Comparison of ENCODE assay signal across 8 cellular contexts in genomic region chr10:1047937-1048336, GRCh38. TPM values are rescaled to one million over a fixed set of nuclear protein-coding genes. Genes with fewer than 3 reads are reported as not detected.
DNase-seq lines count a peak whose midpoint lies in the region; ATAC-seq and TF ChIP-seq lines count a peak whose summit lies in the region.
"Had no signal": no experiment of that assay in that cellular context is flagged by ENCODE, and none has a peak within 500 bp of the region (broad histone marks: within the 10 kb centered on the region; RNA-seq: fewer than 3 reads in every experiment).

No MANE protein-coding gene starts in this region.

- H3K9me3 Mint-ChIP-seq in GM23338 (no peaks in the 10 kb centered on the region), progenitor cell of endocrine pancreas (ENCODE audit: low read depth) (no peaks in the 10 kb centered on the region)

- ATAC-seq in GM23338 (peak; percentile 6; the same call in 2 of the 3 replicates), HG03442 (IDR thresholded peaks at IDR 0.05; ENCODE audit: unreplicated experiment) (no peak), HG02840 (IDR thresholded peaks at IDR 0.05; ENCODE audit: low FRiP score, unreplicated experiment) (no peak)

- H3K27ac Mint-ChIP-seq in GM23338 (peak overlapping the region; percentile 99), progenitor cell of endocrine pancreas (peak overlapping the region; percentile 99)

- H3K27ac ChIP-seq in GM23338 (ENCODE audit: low read depth) (0 out of 2 replicates have a peak overlapping the region, but pooled peaks have one; percentile 98), esophagus muscularis mucosa (replicated peaks in 1 of 4) (peak overlapping the region; percentile 96 to 98 (median 98))

- H4K20me1 ChIP-seq in GM23338 (replicated peaks; ENCODE audit: insufficient read depth) = peaks cover 37% of the 10 kb centered on the region

- intact Hi-C loops in esophagus muscularis mucosa (cut with DNase I) = no loop called here

- H3K27me3 Mint-ChIP-seq in GM23338 (ENCODE audit: insufficient read depth, low read depth, poor library complexity) = peaks cover 25% of the 10 kb centered on the region
- H3K27me3 Mint-ChIP-seq in progenitor cell of endocrine pancreas = no peaks in the 10 kb centered on the region

- peak overlapping the region; percentile 95 for H3K4me3 ChIP-seq in GM23338
- H3K4me3 ChIP-seq in esophagus muscularis mucosa = peak overlapping the region; percentile 69 to 83 (median 78)

- peaks cover 30% of the 10 kb centered on the region; the same call in 1 of the 2 replicates for H3F3A ChIP-seq in GM23338 (replicated peaks; ENCODE audit: low read depth)

- no peaks in the 10 kb centered on the region for H3K9me3 ChIP-seq in esophagus muscularis mucosa

- H3K79me2 ChIP-seq in GM23338 (replicated peaks; ENCODE audit: insufficient read depth) = peaks cover 79% of the 10 kb centered on the region

- H3K9me2 ChIP-seq in GM23338 (ENCODE audit: insufficient read depth) = no peaks in the 10 kb centered on the region

- no peak for TF ChIP-seq POLR2A in esophagus muscularis mucosa (IDR thresholded peaks at IDR 0.05; ENCODE audit: low read depth)

- H3K36me3 ChIP-seq in GM23338 (ENCODE audit: insufficient read depth) (peaks cover 15% of the 10 kb centered on the region), esophagus muscularis mucosa (peaks cover 0 to 28% (median 18%) of the 10 kb centered on the region in 4 donors)

- DNase-seq in GM23338 (ENCODE audit: low spot score) (peak; percentile 39), SK-N-DZ (ENCODE audit: low spot score) (peak; percentile 43), esophagus muscularis mucosa (ENCODE audit: extremely low spot score) (no peak), progenitor cell of endocrine pancreas (ENCODE audit: low spot score, unreplicated experiment) (no peak), NCI-H510A (lab: John Stamatoyannopoulos, UW) (no peak)

- 6% methylated on average over 15 of the region's 15 CpGs for WGBS in esophagus muscularis mucosa

- H3K4me1 ChIP-seq in GM23338 (ENCODE audit: insufficient read depth) (peaks cover 22% of the 10 kb centered on the region), esophagus muscularis mucosa (peaks cover 32 to 61% (median 45%) of the 10 kb centered on the region in 4 donors)

- H3K4me1 Mint-ChIP-seq in GM23338 = peaks cover 26% of the 10 kb centered on the region
- peaks cover 34% of the 10 kb centered on the region for H3K4me1 Mint-ChIP-seq in progenitor cell of endocrine pancreas (ENCODE audit: low read depth)

- H3K27me3 ChIP-seq in GM23338 (ENCODE audit: insufficient read depth) (no peaks in the 10 kb centered on the region), esophagus muscularis mucosa (no peaks in the 10 kb centered on the region)

- TF ChIP-seq CTCF in GM23338 (conservative IDR thresholded peaks at IDR 0.05; ENCODE audit: low read depth in 2 of 2) (no peak), esophagus muscularis mucosa (IDR thresholded peaks at IDR 0.05) (no peak), progenitor cell of endocrine pancreas (IDR thresholded peaks at IDR 0.05; ENCODE audit: unreplicated experiment) (no peak)

- peaks cover 44% of the 10 kb centered on the region for H3K36me3 Mint-ChIP-seq in GM23338 (ENCODE audit: low read depth)
- H3K36me3 Mint-ChIP-seq in progenitor cell of endocrine pancreas (ENCODE audit: insufficient read depth) = peaks cover 19% of the 10 kb centered on the region

- peak overlapping the region; percentile 97 for H3K4me3 Mint-ChIP-seq in GM23338
- peak overlapping the region; percentile 91 for H3K4me3 Mint-ChIP-seq in progenitor cell of endocrine pancreas (ENCODE audit: low read depth)

- no peak overlapping the region for H2AFZ ChIP-seq in GM23338

- H3K4me2 ChIP-seq in GM23338 = peak overlapping the region; percentile 77

- no peak for TF ChIP-seq EP300 in esophagus muscularis mucosa (IDR thresholded peaks at IDR 0.05)

TF ChIP-seq in GM23338, 12 proteins besides CTCF, POLR2A, EP300 and RAD21:
- no peak for TF ChIP-seq ZNF331 (CRISPR knock-in tag; IDR thresholded peaks at IDR 0.05; ENCODE audit: low read depth)

RNA-seq across cellular contexts. Expression of gene IDI1, which starts 1.0 kb away (rescaled TPM):
- 147 and 154 TPM in 2 replicates for total RNA-seq in GM23338 (2014; rRNA removed; shearing (Covaris generic))
- polyA plus RNA-seq in GM23338 (2016; fragmentation: Nextera tagmentation; extraction: Ambion mirVana) = 99.0 and 119 TPM in 2 replicates
- 249 and 253 TPM in 2 replicates for polyA plus RNA-seq in SK-N-DZ (2014; cell fraction: cytosol; rRNA removed)
- polyA plus RNA-seq in SK-N-DZ (2014; cell fraction: nucleus; rRNA removed) = 208 TPM in 2 replicates
- total RNA-seq in esophagus muscularis mucosa = 10 to 100 TPM; 16.8 to 33.3 (median 23.4) TPM
- 46.3 and 51.4 TPM in 2 replicates for total RNA-seq in progenitor cell of endocrine pancreas

RNA-seq across cellular contexts. Expression of gene WDR37, which starts 8.2 kb away (rescaled TPM):
- total RNA-seq in GM23338 (2014; rRNA removed; shearing (Covaris generic)) = 9.7 and 10.2 TPM in 2 replicates
- 6.0 TPM in 2 replicates for polyA plus RNA-seq in GM23338 (2016; fragmentation: Nextera tagmentation; extraction: Ambion mirVana)
- 11.5 and 13.5 TPM in 2 replicates for polyA plus RNA-seq in SK-N-DZ (2014; cell fraction: cytosol; rRNA removed)
- 11.3 and 13.9 TPM in 2 replicates for polyA plus RNA-seq in SK-N-DZ (2014; cell fraction: nucleus; rRNA removed)
- total RNA-seq in esophagus muscularis mucosa (10 to 100 TPM in 3 of 4 donors, 1 to 10 TPM in 1; 9.1 to 17.2 (median 13.2) TPM), progenitor cell of endocrine pancreas (17.4 and 18.7 TPM in 2 replicates)

RNA-seq across cellular contexts. Expression of gene IDI2, which starts 22.3 kb away (rescaled TPM):
- not detected in 2 replicates for total RNA-seq in GM23338 (2014; rRNA removed; shearing (Covaris generic))
- polyA plus RNA-seq in GM23338 (2016; fragmentation: Nextera tagmentation; extraction: Ambion mirVana) = not detected in 2 replicates
- not detected in 2 replicates for polyA plus RNA-seq in SK-N-DZ (2014; cell fraction: cytosol; rRNA removed)
- not detected in 2 replicates for polyA plus RNA-seq in SK-N-DZ (2014; cell fraction: nucleus; rRNA removed)
- total RNA-seq in esophagus muscularis mucosa = not detected
- total RNA-seq in progenitor cell of endocrine pancreas = not detected in 2 replicates
- total RNA-seq: subcutaneous adipose tissue had no signal

RNA-seq across cellular contexts. Expression of gene GTPBP4, which starts 59.7 kb away (rescaled TPM):
- 48.7 and 56.5 TPM in 2 replicates for total RNA-seq in GM23338 (2014; rRNA removed; shearing (Covaris generic))
- polyA plus RNA-seq in GM23338 (2016; fragmentation: Nextera tagmentation; extraction: Ambion mirVana) = 51.2 and 62.6 TPM in 2 replicates
- polyA plus RNA-seq in SK-N-DZ (2014; cell fraction: cytosol; rRNA removed) = 63.1 and 76.5 TPM in 2 replicates
- 63.2 and 132 TPM in 2 replicates for polyA plus RNA-seq in SK-N-DZ (2014; cell fraction: nucleus; rRNA removed)
- total RNA-seq in esophagus muscularis mucosa (10 to 100 TPM; 18.3 to 39.1 (median 27.4) TPM), progenitor cell of endocrine pancreas (53.2 and 57.9 TPM in 2 replicates)

Comparison
In these comparisons a context has a peak if more than half of its experiments do, and no peak if none do; other contexts are left out.
1. DNase-seq: peak in GM23338 (single experiment) and SK-N-DZ (single experiment); none in esophagus muscularis mucosa (single experiment), progenitor cell of endocrine pancreas (single experiment) and NCI-H510A (single experiment).